Comparison of ENCODE assay signal across 20 cellular contexts in genomic region chr2:64516651-64517510, GRCh38. TPM values are rescaled to one million over a fixed set of nuclear protein-coding genes. Genes with fewer than 3 reads are reported as not detected.
DNase-seq lines count a peak whose midpoint lies in the region; ATAC-seq, FAIRE-seq and TF ChIP-seq lines count a peak whose summit lies in the region.
"Had no signal": no experiment of that assay in that cellular context is flagged by ENCODE, and none has a peak within 500 bp of the region (broad histone marks: within the 10 kb centered on the region; RNA-seq: fewer than 3 reads in every experiment).

No MANE protein-coding gene starts in this region.

- WGBS in esophagus, 2 donors, result 81 to 83% methylated on average over 7 of the region's 7 CpGs

- no peaks in the 10 kb centered on the region for H3K27me3 ChIP-seq in esophagus (ENCODE audit: control insufficient read depth in 1 of 2, insufficient read depth in 2 of 2, low read length in 2 of 2)
- H3K27me3 ChIP-seq in colonic mucosa, result no peaks in the 10 kb centered on the region

- peak overlapping the region; percentile 47 for H3K27ac ChIP-seq in 22Rv1
- peak overlapping the region; percentile 23 to 61 for H3K27ac ChIP-seq in esophagus (ENCODE audit: low read depth in 2 of 2, low read length in 1 of 2)
- no peak overlapping the region for H3K27ac ChIP-seq in colonic mucosa
- H3K27ac ChIP-seq: HL-60 had no signal

- peaks cover 0 to 5% of the 10 kb centered on the region in 2 donors for H3K4me1 ChIP-seq in esophagus (ENCODE audit: control insufficient read depth in 2 of 2, insufficient read depth in 2 of 2, low read length in 1 of 2)
- no peaks in the 10 kb centered on the region for H3K4me1 ChIP-seq in colonic mucosa

- no peak for FAIRE-seq in frontal cortex (lab: Jason Lieb, UNC)
- FAIRE-seq: G401.6, GM12892 had no signal

- peaks cover 6% of the 10 kb centered on the region for H3K27me3 Mint-ChIP-seq in neural crest cell (ENCODE audit: low read depth)

- H3K9me3 Mint-ChIP-seq in neural crest cell, result peaks cover 5% of the 10 kb centered on the region
- H3K9me3 Mint-ChIP-seq: CD4-positive, CD25-positive, alpha-beta regulatory T cell had no signal

- DNase-seq in LNCaP clone FGC (ENCODE audit: low read depth) (peak; percentile 91), neural crest cell (ENCODE audit: low read depth, low spot score) (no peak), T1000 (lab: John Stamatoyannopoulos, UW) (no peak), frontal cortex (ENCODE audit: low spot score in 2 of 2) (no peak), colonic mucosa (no peak)
- DNase-seq: CD4-positive, CD25-positive, alpha-beta regulatory T cell; DMS79 treated with DMSO at 0.1 percent for 48 hours; MM.1S; NCI-H1105; NCI-H1694 treated with DMSO at 0.1 percent for 48 hours; NCI-H446 treated with DMSO at 0.1 percent for 48 hours; NCI-H774; SHP77 had no signal

- intact Hi-C loops in colonic mucosa (cut with DNase I), result no loop called here

- H3K4me3 ChIP-seq in LNCaP clone FGC (ENCODE audit: low read depth, low read length) (no peak overlapping the region), esophagus (ENCODE audit: low read depth in 1 of 2, low read length in 2 of 2) (no peak overlapping the region), colonic mucosa (no peak overlapping the region)

- peak overlapping the region; percentile 2 for H3K4me3 Mint-ChIP-seq in neural crest cell
- H3K4me3 Mint-ChIP-seq: CD4-positive, CD25-positive, alpha-beta regulatory T cell had no signal

- no peaks in the 10 kb centered on the region for H3K36me3 ChIP-seq in esophagus (ENCODE audit: control insufficient read depth in 2 of 2, insufficient read depth in 2 of 2, low read length in 1 of 2)
- H3K36me3 ChIP-seq in colonic mucosa, result no peaks in the 10 kb centered on the region

- TF ChIP-seq CTCF in 22Rv1 (IDR thresholded peaks at IDR 0.05) (no peak), LNCaP clone FGC (IDR thresholded peaks at IDR 0.05; ENCODE audit: control insufficient read depth, extremely low read depth, insufficient read depth) (no peak), neural crest cell (conservative IDR thresholded peaks at IDR 0.05) (no peak), colonic mucosa (IDR thresholded peaks at IDR 0.05) (no peak)

- no peaks in the 10 kb centered on the region for H3K4me1 Mint-ChIP-seq in neural crest cell
- H3K4me1 Mint-ChIP-seq: CD4-positive, CD25-positive, alpha-beta regulatory T cell had no signal

- H3K9me3 ChIP-seq in esophagus (ENCODE audit: control insufficient read depth in 2 of 2, insufficient read depth in 1 of 2, low read depth in 1 of 2, low read length in 1 of 2) (no peaks in the 10 kb centered on the region), colonic mucosa (no peaks in the 10 kb centered on the region)

- no peak overlapping the region for H3K27ac Mint-ChIP-seq in neural crest cell (ENCODE audit: unreplicated experiment)

- peaks cover 5% of the 10 kb centered on the region for H3K36me3 Mint-ChIP-seq in neural crest cell (ENCODE audit: low read depth)
- H3K36me3 Mint-ChIP-seq: CD4-positive, CD25-positive, alpha-beta regulatory T cell had no signal

- ATAC-seq in HG03045 (IDR thresholded peaks at IDR 0.05; ENCODE audit: unreplicated experiment), result no peak
- ATAC-seq: Panc1 had no signal

- no peak overlapping the region for H3K9ac ChIP-seq in colonic mucosa (ENCODE audit: low read depth in 2 of 2, low read length in 2 of 2)

RNA-seq across cellular contexts. Expression of gene AFTPH, which starts 7.2 kb away (rescaled TPM):
- polyA plus RNA-seq in esophagus, result 10 to 100 TPM; 23.1 to 29.2 TPM
- total RNA-seq in neural crest cell (14.6 and 17.3 TPM in 2 replicates), frontal cortex (109 TPM), colonic mucosa (10 to 100 TPM; 49.4 to 67.3 TPM)
